ENCODE assay signal across 23 cellular contexts in genomic region chr6:108633436-108633835, GRCh38.
A peak's percentile ranks its signal among the peaks of the same experiment; 100 is the strongest.
DNase-seq lines count a peak whose midpoint lies in the region; ATAC-seq and TF ChIP-seq lines count a peak whose summit lies in the region.
"Had no signal": no experiment of that assay in that cellular context is flagged by ENCODE, and none has a peak within 500 bp of the region (broad histone marks: within the 10 kb centered on the region; RNA-seq: fewer than 3 reads in every experiment).

No MANE protein-coding gene starts in this region.

- no peaks in the 10 kb centered on the region for H3K27me3 Mint-ChIP-seq in T-helper 17 cell
- H3K27me3 Mint-ChIP-seq: B cell had no signal

- ATAC-seq in T-helper 17 cell: no peak
- no peak for ATAC-seq in psoas muscle
- ATAC-seq in HG02852 (IDR thresholded peaks at IDR 0.05; ENCODE audit: unreplicated experiment): no peak

- no peaks in the 10 kb centered on the region for H3K9me3 ChIP-seq in T-helper 17 cell (ENCODE audit: control insufficient read depth, low read length, poor library complexity, severe bottlenecking)
- H3K9me3 ChIP-seq in psoas muscle: no peaks in the 10 kb centered on the region

- no peaks in the 10 kb centered on the region for H3K36me3 Mint-ChIP-seq in T-helper 17 cell (ENCODE audit: low read depth)

- H3K4me3 Mint-ChIP-seq in T-helper 17 cell: peak overlapping the region; percentile 52
- H3K4me3 Mint-ChIP-seq: B cell, CD14-positive monocyte had no signal

- WGBS in psoas muscle, 3 donors: 51 to 76% (median 75%) methylated on average over 1 of the region's 1 CpG

- TF ChIP-seq CTCF in psoas muscle (IDR thresholded peaks at IDR 0.05): no peak

- H3K36me3 ChIP-seq in psoas muscle (ENCODE audit: insufficient read depth in 1 of 2, low read depth in 1 of 2): no peaks in the 10 kb centered on the region

- peak overlapping the region; percentile 62 for H3K27ac ChIP-seq in psoas muscle
- H3K27ac ChIP-seq: GM23248, RWPE1 had no signal

- peaks cover 83% of the 10 kb centered on the region for H3K4me1 ChIP-seq in psoas muscle

- H3K4me1 Mint-ChIP-seq in T-helper 17 cell: peaks cover 65% of the 10 kb centered on the region

- no peak overlapping the region for H3K27ac Mint-ChIP-seq in T-helper 17 cell
- H3K27ac Mint-ChIP-seq: B cell had no signal

- DNase-seq in COLO829 (ENCODE audit: low spot score) (peak; percentile 80), T-helper 17 cell (no peak), globus pallidus (ENCODE audit: low spot score) (peak; percentile 60), psoas muscle (no peak), activated gamma-delta T cell treated with Interleukin-2 at 50 U/mL for 16 hours (no peak)
- no peak for DNase-seq in activated naive CD4-positive, alpha-beta T cell (lab: John Stamatoyannopoulos, UW)
- no peak for DNase-seq in stimulated activated CD4-positive, alpha-beta T cell treated with anti-CD3 and anti-CD28 coated beads, Interleukin-4, amount 100 ng/mL, for 1 hour
- DNase-seq: DMS79; GM23248; HCEC 1CT; KBM-7; NCI-H1092; NCI-H146; NCI-H2029 treated with DMSO at 0.1 percent for 48 hours; NCI-H226; NCI-H510A treated with DMSO at 0.1 percent for 48 hours; NCI-H774; NK-92 treated with Interleukin-12 subunit alpha and Interleukin-12 subunit beta, amount 100 ng/mL, for 24 hours; SHP77 treated with DMSO at 0.1 percent for 48 hours had no signal

- no peaks in the 10 kb centered on the region for H3K27me3 ChIP-seq in psoas muscle (ENCODE audit: insufficient read depth in 3 of 3, low read length in 2 of 3)

- no peak overlapping the region for H3K4me3 ChIP-seq in psoas muscle
- H3K4me3 ChIP-seq: GM23248 had no signal

- intact Hi-C loops in psoas muscle (cut with DNase I): no loop called here

Comparison
In these comparisons a context has a peak if more than half of its experiments do, and no peak if none do; other contexts are left out.
1. DNase-seq: peak in COLO829 (single experiment) and globus pallidus (single experiment); none in T-helper 17 cell (0 of 3), psoas muscle (0 of 2), activated naive CD4-positive, alpha-beta T cell (0 of 4), activated gamma-delta T cell treated with Interleukin-2 at 50 U/mL for 16 hours (single experiment) and stimulated activated CD4-positive, alpha-beta T cell treated with anti-CD3 and anti-CD28 coated beads, Interleukin-4, amount 100 ng/mL, for 1 hour (single experiment).